13 cellular contexts compared by ENCODE assay signal in the genomic region with DNA sequence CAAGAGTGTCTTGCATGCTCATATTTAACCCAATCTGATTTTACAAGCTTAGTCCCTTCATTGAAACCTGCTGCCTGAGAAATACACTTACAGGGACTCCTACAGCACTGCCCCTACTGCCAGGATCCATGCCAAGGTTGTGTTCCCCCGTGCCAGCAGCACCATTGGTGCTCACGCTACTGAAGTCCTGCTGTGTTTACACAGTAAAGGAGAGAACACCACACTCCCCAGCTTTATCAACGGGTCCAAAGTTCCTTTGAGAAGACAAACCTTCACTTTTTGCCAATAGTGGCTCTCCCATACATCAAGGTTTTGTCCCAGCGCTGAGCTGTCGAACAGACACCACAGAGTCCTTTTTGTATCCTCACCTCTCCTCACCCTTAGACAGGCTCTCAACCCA.
A peak's percentile ranks its signal among the peaks of the same experiment; 100 is the strongest.
DNase-seq lines count a peak whose midpoint lies in the region; ATAC-seq, FAIRE-seq and TF ChIP-seq lines count a peak whose summit lies in the region.
"Had no signal": no experiment of that assay in that cellular context is flagged by ENCODE, and none has a peak within 500 bp of the region (broad histone marks: within the 10 kb centered on the region; RNA-seq: fewer than 3 reads in every experiment).

No MANE protein-coding gene starts in this region.

- DNase-seq in superior temporal gyrus (ENCODE audit: extremely low spot score) (no peak), HTR-8/SVneo (ENCODE audit: insufficient read length, low spot score) (no peak), Calu3 (no peak)
- DNase-seq: activated CD4-positive, alpha-beta T cell treated with anti-CD3 and anti-CD28 coated beads for 4 hours; naive B cell; SW 1271; upper lobe of left lung had no signal

- no peaks in the 10 kb centered on the region for H3K4me1 Mint-ChIP-seq in stimulated activated memory B cell treated with anti-CD40 and anti-IgM and Interleukin-4, amounts not matched to agents 10 μg/mL and 1 μg/mL and 100 μg/mL, for 72 hours
- H3K4me1 Mint-ChIP-seq in Calu3 (ENCODE audit: low read depth, unreplicated experiment), result no peaks in the 10 kb centered on the region
- H3K4me1 Mint-ChIP-seq: naive B cell had no signal

- no peak overlapping the region for H3K27ac Mint-ChIP-seq in stimulated activated memory B cell treated with anti-CD40 and anti-IgM and Interleukin-4, amounts not matched to agents 10 μg/mL and 1 μg/mL and 100 μg/mL, for 72 hours
- no peak overlapping the region for H3K27ac Mint-ChIP-seq in Calu3 (ENCODE audit: unreplicated experiment)
- H3K27ac Mint-ChIP-seq: naive B cell had no signal

- no peak for TF ChIP-seq CTCF in Calu3 (IDR thresholded peaks at IDR 0.05; ENCODE audit: unreplicated experiment)

- CTCF ChIA-PET in Calu3 (lab: Charles Lee), result no interaction called here

- ATAC-seq in GM19395 (IDR thresholded peaks at IDR 0.05; ENCODE audit: unreplicated experiment), result peak; percentile 40
- peak; percentile 17 for ATAC-seq in HG02642 (IDR thresholded peaks at IDR 0.05; ENCODE audit: poor library complexity, unreplicated experiment)
- peak; percentile 5 for ATAC-seq in HG03442 (IDR thresholded peaks at IDR 0.05; ENCODE audit: unreplicated experiment)
- ATAC-seq in stimulated activated memory B cell treated with anti-CD40 and anti-IgM and Interleukin-4, amounts not matched to agents 10 μg/mL and 1 μg/mL and 100 μg/mL, for 72 hours, result peak; percentile 28
- ATAC-seq in SK-N-SH treated with all-trans-retinoic acid at 6 μM for 48 hours, result no peak
- ATAC-seq: gastroesophageal sphincter had no signal

- no peak overlapping the region for H3K4me3 Mint-ChIP-seq in stimulated activated memory B cell treated with anti-CD40 and anti-IgM and Interleukin-4, amounts not matched to agents 10 μg/mL and 1 μg/mL and 100 μg/mL, for 72 hours
- H3K4me3 Mint-ChIP-seq in Calu3 (ENCODE audit: low read depth, unreplicated experiment), result no peak overlapping the region
- H3K4me3 Mint-ChIP-seq: naive B cell had no signal

- no peak for FAIRE-seq in HTR-8/SVneo (lab: Jason Lieb, UNC)

- intact Hi-C loops in Calu3 (cut with micrococcal nuclease; ENCODE audit: unreplicated experiment), result no loop called here

- H3K27me3 Mint-ChIP-seq in stimulated activated memory B cell treated with anti-CD40 and anti-IgM and Interleukin-4, amounts not matched to agents 10 μg/mL and 1 μg/mL and 100 μg/mL, for 72 hours, result no peaks in the 10 kb centered on the region
- H3K27me3 Mint-ChIP-seq in Calu3 (ENCODE audit: unreplicated experiment), result peaks cover 92% of the 10 kb centered on the region
- H3K27me3 Mint-ChIP-seq: naive B cell had no signal

- BruUV-seq in Calu3 (replicated peaks; lab: Mats Ljungman, UMichigan), result no TSS peak

- no peaks in the 10 kb centered on the region for H3K9me3 Mint-ChIP-seq in stimulated activated memory B cell treated with anti-CD40 and anti-IgM and Interleukin-4, amounts not matched to agents 10 μg/mL and 1 μg/mL and 100 μg/mL, for 72 hours
- H3K9me3 Mint-ChIP-seq in Calu3 (ENCODE audit: low read depth, unreplicated experiment), result no peaks in the 10 kb centered on the region

- no peaks in the 10 kb centered on the region for H3K36me3 Mint-ChIP-seq in stimulated activated memory B cell treated with anti-CD40 and anti-IgM and Interleukin-4, amounts not matched to agents 10 μg/mL and 1 μg/mL and 100 μg/mL, for 72 hours
- H3K36me3 Mint-ChIP-seq in Calu3 (ENCODE audit: insufficient read depth, unreplicated experiment), result no peaks in the 10 kb centered on the region
- H3K36me3 Mint-ChIP-seq: naive B cell had no signal

TF ChIP-seq in SK-N-SH treated with all-trans-retinoic acid at 6 μM for 48 hours, 23 proteins besides CTCF, POLR2A, EP300 and RAD21:
- TF ChIP-seq, protein P1, sequence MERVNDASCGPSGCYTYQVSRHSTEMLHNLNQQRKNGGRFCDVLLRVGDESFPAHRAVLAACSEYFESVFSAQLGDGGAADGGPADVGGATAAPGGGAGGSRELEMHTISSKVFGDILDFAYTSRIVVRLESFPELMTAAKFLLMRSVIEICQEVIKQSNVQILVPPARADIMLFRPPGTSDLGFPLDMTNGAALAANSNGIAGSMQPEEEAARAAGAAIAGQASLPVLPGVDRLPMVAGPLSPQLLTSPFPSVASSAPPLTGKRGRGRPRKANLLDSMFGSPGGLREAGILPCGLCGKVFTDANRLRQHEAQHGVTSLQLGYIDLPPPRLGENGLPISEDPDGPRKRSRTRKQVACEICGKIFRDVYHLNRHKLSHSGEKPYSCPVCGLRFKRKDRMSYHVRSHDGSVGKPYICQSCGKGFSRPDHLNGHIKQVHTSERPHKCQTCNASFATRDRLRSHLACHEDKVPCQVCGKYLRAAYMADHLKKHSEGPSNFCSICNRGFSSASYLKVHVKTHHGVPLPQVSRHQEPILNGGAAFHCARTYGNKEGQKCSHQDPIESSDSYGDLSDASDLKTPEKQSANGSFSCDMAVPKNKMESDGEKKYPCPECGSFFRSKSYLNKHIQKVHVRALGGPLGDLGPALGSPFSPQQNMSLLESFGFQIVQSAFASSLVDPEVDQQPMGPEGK (CRISPR knock-in tag; IDR thresholded peaks at IDR 0.05; ENCODE audit: borderline replicate concordance), result no peak
- no peak for TF ChIP-seq ZNF8 (CRISPR knock-in tag; IDR thresholded peaks at IDR 0.05)
- no peak for TF ChIP-seq TCF4 (CRISPR knock-in tag; IDR thresholded peaks at IDR 0.05; ENCODE audit: borderline replicate concordance)
- no peak for TF ChIP-seq ZNF565 (CRISPR knock-in tag; conservative IDR thresholded peaks at IDR 0.05; ENCODE audit: low read depth)
- no peak for TF ChIP-seq BACH2 (CRISPR knock-in tag; IDR thresholded peaks at IDR 0.05; ENCODE audit: borderline replicate concordance)
- no peak for TF ChIP-seq PPARA (CRISPR knock-in tag; IDR thresholded peaks at IDR 0.05; ENCODE audit: borderline replicate concordance)
- no peak for TF ChIP-seq RARB (CRISPR knock-in tag; IDR thresholded peaks at IDR 0.05)
- no peak for TF ChIP-seq ARNTL (CRISPR knock-in tag; IDR thresholded peaks at IDR 0.05; ENCODE audit: borderline replicate concordance, low read depth)
- TF ChIP-seq ZC3H10 (CRISPR knock-in tag; IDR thresholded peaks at IDR 0.05), result no peak
- no peak for TF ChIP-seq CSDC2 (CRISPR knock-in tag; IDR thresholded peaks at IDR 0.05)
- TF ChIP-seq, protein P2, sequence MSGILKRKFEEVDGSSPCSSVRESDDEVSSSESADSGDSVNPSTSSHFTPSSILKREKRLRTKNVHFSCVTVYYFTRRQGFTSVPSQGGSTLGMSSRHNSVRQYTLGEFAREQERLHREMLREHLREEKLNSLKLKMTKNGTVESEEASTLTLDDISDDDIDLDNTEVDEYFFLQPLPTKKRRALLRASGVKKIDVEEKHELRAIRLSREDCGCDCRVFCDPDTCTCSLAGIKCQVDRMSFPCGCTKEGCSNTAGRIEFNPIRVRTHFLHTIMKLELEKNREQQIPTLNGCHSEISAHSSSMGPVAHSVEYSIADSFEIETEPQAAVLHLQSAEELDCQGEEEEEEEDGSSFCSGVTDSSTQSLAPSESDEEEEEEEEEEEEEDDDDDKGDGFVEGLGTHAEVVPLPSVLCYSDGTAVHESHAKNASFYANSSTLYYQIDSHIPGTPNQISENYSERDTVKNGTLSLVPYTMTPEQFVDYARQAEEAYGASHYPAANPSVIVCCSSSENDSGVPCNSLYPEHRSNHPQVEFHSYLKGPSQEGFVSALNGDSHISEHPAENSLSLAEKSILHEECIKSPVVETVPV (CRISPR knock-in tag; IDR thresholded peaks at IDR 0.05), result no peak
